In the genomic region with DNA sequence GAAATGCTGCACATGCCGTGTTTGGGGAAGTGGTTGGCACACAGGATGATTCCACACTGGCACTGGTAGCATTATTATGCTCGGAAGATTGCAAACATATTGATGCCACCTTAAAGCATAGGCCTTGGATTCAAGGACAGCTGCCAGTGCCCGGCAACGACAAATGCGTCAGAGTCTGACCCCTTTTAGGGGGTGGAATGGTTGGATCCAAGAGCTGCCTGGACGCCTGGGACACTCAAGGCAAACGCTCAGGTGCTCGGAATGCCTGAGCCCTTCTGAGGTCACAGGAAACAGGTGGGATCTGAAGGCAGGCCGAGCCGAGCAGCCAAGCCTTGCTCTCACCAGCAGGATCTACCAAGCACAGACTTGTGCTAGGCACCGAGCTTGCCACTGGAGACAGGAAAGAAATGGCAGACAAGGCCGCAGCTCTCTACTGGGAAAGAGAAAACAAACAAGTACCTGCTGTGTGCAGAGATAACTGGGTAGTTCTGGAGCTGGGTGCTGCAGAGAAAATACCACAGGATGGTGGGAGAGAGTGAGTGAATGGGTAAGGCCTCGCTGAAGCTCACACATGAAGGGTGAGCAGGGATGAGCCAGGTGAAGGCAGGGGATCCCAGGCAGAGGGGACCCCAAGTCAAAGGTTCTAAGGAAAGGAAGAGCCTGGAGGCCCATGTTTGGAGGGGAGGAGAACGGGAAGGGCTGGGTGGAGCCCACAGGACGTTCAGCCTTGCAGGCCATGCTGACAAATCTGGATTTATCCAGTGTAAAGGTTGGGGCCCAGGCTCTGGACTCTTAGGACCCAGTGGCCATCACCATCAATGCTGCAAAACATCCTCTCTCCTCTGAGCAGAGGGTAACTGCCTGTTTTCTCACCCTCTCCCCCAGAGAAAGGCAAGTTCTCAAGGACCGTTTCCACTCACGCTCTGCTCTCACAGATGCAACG, we compare ENCODE assay signal across 1 cellular context.
TF ChIP-seq lines count a peak whose summit lies in the region.

No MANE protein-coding gene starts in this region.

TF ChIP-seq in K562, 482 proteins besides CTCF, POLR2A, EP300 and RAD21:
- TF ChIP-seq ARID1B (IDR thresholded peaks at IDR 0.05) (peak; percentile 12; the same call in 1 of the 2 replicates), PRDM10 (IDR thresholded peaks at IDR 0.05; ENCODE audit: partially characterized antibody) (peak; percentile 93), TAF1 (IDR thresholded peaks at IDR 0.05; ENCODE audit: control insufficient read depth, extremely low read depth, insufficient read depth, low read length, severe bottlenecking) (no peak), NRF1 (conservative IDR thresholded peaks at IDR 0.05 in 1 of 2, IDR thresholded peaks at IDR 0.05 in 1 of 2) (0 out of 4 replicates have a peak, but pooled peaks have one; percentile 1 to 9), ATF7 (IDR thresholded peaks at IDR 0.05) (0 out of 2 replicates have a peak, but pooled peaks have one; percentile 50), HNRNPL (IDR thresholded peaks at IDR 0.05; ENCODE audit: low read depth, low read length) (no peak), CBFA2T3 (IDR thresholded peaks at IDR 0.05) (peak; percentile 18; the same call in 1 of the 2 replicates), TCF15 (CRISPR knock-in tag; IDR thresholded peaks at IDR 0.05) (0 out of 2 replicates have a peak, but pooled peaks have one; percentile 6), MYNN (IDR thresholded peaks at IDR 0.05) (0 out of 2 replicates have a peak, but pooled peaks have one; percentile 7), MYNN (CRISPR knock-in tag; IDR thresholded peaks at IDR 0.05) (no peak), SOX6 (IDR thresholded peaks at IDR 0.05) (0 out of 2 replicates have a peak, but pooled peaks have one; percentile 7), NR2C2 (CRISPR knock-in tag; IDR thresholded peaks at IDR 0.05) (no peak), NR2C2 (tag; IDR thresholded peaks at IDR 0.05) (peak; percentile 14; the same call in 1 of the 2 replicates), SAFB (IDR thresholded peaks at IDR 0.05; ENCODE audit: borderline replicate concordance, low read depth, low read length) (no peak), TCF3 (CRISPR knock-in tag; IDR thresholded peaks at IDR 0.05) (peak; percentile 54)
- TF ChIP-seq, protein P1, sequence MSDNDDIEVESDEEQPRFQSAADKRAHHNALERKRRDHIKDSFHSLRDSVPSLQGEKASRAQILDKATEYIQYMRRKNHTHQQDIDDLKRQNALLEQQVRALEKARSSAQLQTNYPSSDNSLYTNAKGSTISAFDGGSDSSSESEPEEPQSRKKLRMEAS (CRISPR knock-in tag; IDR thresholded peaks at IDR 0.05), result peak; percentile 35; the same call in 1 of the 2 replicates
